Comparison of ENCODE assay signal across 21 cellular contexts in the genomic region with DNA sequence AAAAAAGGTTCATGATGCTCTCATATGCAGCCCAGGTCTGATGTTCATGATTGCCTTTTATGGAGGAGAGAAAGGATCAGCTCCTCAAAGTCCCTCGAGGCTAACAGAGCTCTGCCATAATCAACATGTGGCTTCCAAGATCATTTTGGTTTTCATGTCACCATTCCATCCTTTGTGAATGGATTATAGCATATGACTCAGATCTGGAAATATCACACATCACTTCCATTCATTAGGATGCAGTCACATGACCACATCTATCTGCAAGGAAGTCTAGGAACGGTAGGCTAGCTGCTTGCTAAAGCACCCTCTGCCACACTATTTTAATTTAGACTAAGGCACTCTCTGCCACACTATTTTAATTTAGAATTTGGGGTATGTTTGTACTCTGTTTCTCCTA.
"Had no signal": no experiment of that assay in that cellular context is flagged by ENCODE, and none has a peak within 500 bp of the region (broad histone marks: within the 10 kb centered on the region; RNA-seq: fewer than 3 reads in every experiment).

No MANE protein-coding gene starts in this region.

- H3K4me1 ChIP-seq: breast epithelium, left ventricle myocardium inferior, pancreas, sigmoid colon had no signal

- H3K36me3 ChIP-seq: breast epithelium, left ventricle myocardium inferior, pancreas, sigmoid colon, thyroid gland had no signal

- H3K36me3 Mint-ChIP-seq: activated naive CD8-positive, alpha-beta T cell treated with anti-CD3 and anti-CD28 coated beads, Interleukin-2, amount 10 ng/mL, durations not matched to agents 7 days and 5 days; naive thymus-derived CD8-positive, alpha-beta T cell; stimulated activated naive B cell treated with anti-CD40 and anti-IgM and Interleukin-4, amounts not matched to agents 10 μg/mL and 1 μg/mL and 100 μg/mL, for 72 hours had no signal

- H3K4me1 Mint-ChIP-seq: activated naive CD8-positive, alpha-beta T cell treated with anti-CD3 and anti-CD28 coated beads, Interleukin-2, amount 10 ng/mL, durations not matched to agents 7 days and 5 days; naive thymus-derived CD8-positive, alpha-beta T cell; stimulated activated naive B cell treated with anti-CD40 and anti-IgM and Interleukin-4, amounts not matched to agents 10 μg/mL and 1 μg/mL and 100 μg/mL, for 72 hours had no signal

- H3K9me3 ChIP-seq: breast epithelium, left ventricle myocardium inferior, mucosa of descending colon, pancreas, sigmoid colon, thyroid gland had no signal

- DNase-seq: activated CD4-positive, alpha-beta T cell treated with anti-CD3 and anti-CD28 coated beads for 1 hour; activated CD4-positive, alpha-beta T cell treated with anti-CD3 and anti-CD28 coated beads, Interleukin-2, amount 50 U/mL, for 4 hours; activated naive CD4-positive, alpha-beta T cell; activated naive CD8-positive, alpha-beta T cell treated with anti-CD3 and anti-CD28 coated beads, Interleukin-2, amount 10 ng/mL, durations not matched to agents 7 days and 5 days; activated T-cell treated with anti-CD3 and anti-CD28 coated beads for 4 hours; anterior cingulate cortex; dermis blood vessel endothelial cell; effector memory CD8-positive, alpha-beta T cell; erythroblast; glutamatergic neuron; hypothalamus; left ventricle myocardium inferior; mucosa of descending colon; naive thymus-derived CD8-positive, alpha-beta T cell; pancreas; sigmoid colon; stimulated activated CD4-positive, alpha-beta T cell treated with anti-CD3 and anti-CD28 coated beads, Interleukin-12 subunit alpha, Interleukin-12 subunit beta, amount 100 ng/mL, for 4 hours; stimulated activated naive B cell treated with anti-CD40 and anti-IgM and Interleukin-4, amounts not matched to agents 10 μg/mL and 1 μg/mL and 100 μg/mL, for 72 hours; T1000; thyroid gland had no signal

- H3K27me3 ChIP-seq: breast epithelium, pancreas, sigmoid colon, thyroid gland had no signal

- ATAC-seq: effector memory CD8-positive, alpha-beta T cell; mucosa of descending colon; naive thymus-derived CD8-positive, alpha-beta T cell; pancreas; stimulated activated naive B cell treated with anti-CD40 and anti-IgM and Interleukin-4, amounts not matched to agents 10 μg/mL and 1 μg/mL and 100 μg/mL, for 72 hours had no signal

- H3K4me3 Mint-ChIP-seq: activated naive CD8-positive, alpha-beta T cell treated with anti-CD3 and anti-CD28 coated beads, Interleukin-2, amount 10 ng/mL, durations not matched to agents 7 days and 5 days; effector memory CD8-positive, alpha-beta T cell; naive thymus-derived CD8-positive, alpha-beta T cell; stimulated activated naive B cell treated with anti-CD40 and anti-IgM and Interleukin-4, amounts not matched to agents 10 μg/mL and 1 μg/mL and 100 μg/mL, for 72 hours had no signal

- H3K9me3 Mint-ChIP-seq: activated naive CD8-positive, alpha-beta T cell treated with anti-CD3 and anti-CD28 coated beads, Interleukin-2, amount 10 ng/mL, durations not matched to agents 7 days and 5 days; effector memory CD8-positive, alpha-beta T cell; naive thymus-derived CD8-positive, alpha-beta T cell; stimulated activated naive B cell treated with anti-CD40 and anti-IgM and Interleukin-4, amounts not matched to agents 10 μg/mL and 1 μg/mL and 100 μg/mL, for 72 hours had no signal

- H3K27ac Mint-ChIP-seq: activated naive CD8-positive, alpha-beta T cell treated with anti-CD3 and anti-CD28 coated beads, Interleukin-2, amount 10 ng/mL, durations not matched to agents 7 days and 5 days; effector memory CD8-positive, alpha-beta T cell; naive thymus-derived CD8-positive, alpha-beta T cell; stimulated activated naive B cell treated with anti-CD40 and anti-IgM and Interleukin-4, amounts not matched to agents 10 μg/mL and 1 μg/mL and 100 μg/mL, for 72 hours had no signal

- H3K4me3 ChIP-seq: breast epithelium, left ventricle myocardium inferior, mucosa of descending colon, pancreas, sigmoid colon, thyroid gland had no signal

- H3K27ac ChIP-seq: breast epithelium, left ventricle myocardium inferior, pancreas, sigmoid colon, thyroid gland had no signal
